ENCODE assay signal across 27 cellular contexts in the genomic region with DNA sequence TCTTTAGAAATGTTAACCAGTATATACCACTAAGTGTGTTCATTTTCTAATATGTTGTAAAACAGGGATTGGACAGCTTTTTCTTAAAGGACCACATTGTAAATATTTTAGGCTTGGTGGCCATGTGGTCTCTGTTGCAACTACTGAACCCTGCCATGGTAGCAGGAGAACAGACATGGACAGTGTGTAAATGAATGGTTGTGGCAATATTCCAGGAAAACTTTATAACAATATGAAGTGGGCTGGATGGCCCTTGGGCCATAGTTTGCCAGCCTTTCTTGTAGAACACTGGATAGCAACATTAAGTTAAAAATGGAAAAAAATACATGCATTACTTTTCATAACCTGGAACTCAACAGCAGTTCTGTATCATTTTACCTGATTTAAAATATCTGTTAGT.
"Had no signal": no experiment of that assay in that cellular context is flagged by ENCODE, and none has a peak within 500 bp of the region (broad histone marks: within the 10 kb centered on the region; RNA-seq: fewer than 3 reads in every experiment).

No MANE protein-coding gene starts in this region.

- H3K27ac ChIP-seq: adrenal gland, body of pancreas, cardiac muscle cell, colonic mucosa, epithelial cell of prostate, esophagus squamous epithelium, gastrocnemius medialis, heart left ventricle had no signal

- H3K9me3 ChIP-seq: body of pancreas, colonic mucosa, gastrocnemius medialis had no signal

- H3K4me3 ChIP-seq: adrenal gland, body of pancreas, cardiac muscle cell, colonic mucosa, esophagus squamous epithelium, gastrocnemius medialis, heart left ventricle had no signal

- DNase-seq: activated CD4-positive, alpha-beta memory T cell treated with anti-CD3 and anti-CD28 coated beads for 36 hours; activated CD4-positive, alpha-beta T cell treated with anti-CD3 and anti-CD28 coated beads for 36 hours; activated CD4-positive, alpha-beta T cell treated with anti-CD3 and anti-CD28 coated beads, Interleukin-2, amount 10 ng/mL, durations not matched to agents 24 days and 14 days; activated CD4-positive, CD25-positive, alpha-beta regulatory T cell; activated CD4-positive, CD25-positive, alpha-beta regulatory T cell treated with anti-CD3 and anti-CD28 coated beads, Interleukin-2, amount 50 U/mL, for 72 hours; activated CD8-positive, alpha-beta memory T cell treated with anti-CD3 and anti-CD28 coated beads, Interleukin-2, amount 10 ng/mL, durations not matched to agents 7 days and 5 days; activated CD8-positive, alpha-beta memory T cell treated with anti-CD3 and anti-CD28 coated beads, Interleukin-2, amount 50 U/mL, for 4 hours; activated CD8-positive, alpha-beta T cell treated with anti-CD3 and anti-CD28 coated beads, Interleukin-2, amount 10 ng/mL, durations not matched to agents 7 days and 5 days; activated gamma-delta T cell; activated naive CD4-positive, alpha-beta T cell; activated naive CD4-positive, alpha-beta T cell treated with anti-CD3 and anti-CD28 coated beads, Interleukin-2, amount 10 ng/mL, durations not matched to agents 7 days and 5 days; activated T-cell treated with anti-CD3 and anti-CD28 coated beads, Interleukin-2, amount 50 U/mL, for 1 hour; activated T-cell treated with anti-CD3 and anti-CD28 coated beads, Interleukin-2, amount 50 U/mL, for 48 hours; aorta; central memory CD4-positive, alpha-beta T cell; colonic mucosa; effector CD8-positive, alpha-beta T cell; esophagus squamous epithelium; gastrocnemius medialis; heart left ventricle; T-helper 1 cell; T-helper 17 cell; T1000 had no signal

- H3K4me1 ChIP-seq: adrenal gland, body of pancreas, colonic mucosa had no signal

- H3K27me3 ChIP-seq: adrenal gland, body of pancreas, cardiac muscle cell, colonic mucosa, esophagus squamous epithelium, gastrocnemius medialis, heart left ventricle had no signal
